19 cellular contexts compared by ENCODE assay signal in the genomic region with DNA sequence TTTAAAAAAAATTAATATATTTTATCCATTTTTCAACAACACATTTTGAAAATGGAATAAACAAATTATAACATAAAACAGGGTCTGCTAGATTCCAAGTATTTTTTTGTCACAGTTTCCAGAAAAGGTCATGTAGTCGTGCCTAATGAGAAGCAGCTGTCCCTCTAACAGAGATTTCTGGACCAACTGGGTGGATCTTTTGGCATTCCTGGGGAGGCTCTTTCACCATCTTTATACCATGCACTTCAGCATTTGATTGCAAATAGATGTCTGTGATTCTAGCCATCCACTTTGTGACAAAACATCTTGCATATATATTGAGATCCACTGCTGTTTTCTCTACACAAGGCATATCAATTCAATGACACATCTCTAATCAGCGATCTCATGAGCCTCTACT.
"Had no signal": no experiment of that assay in that cellular context is flagged by ENCODE, and none has a peak within 500 bp of the region (broad histone marks: within the 10 kb centered on the region; RNA-seq: fewer than 3 reads in every experiment).

No MANE protein-coding gene starts in this region.

- H3K4me3 ChIP-seq: coronary artery, heart right ventricle, pancreas, smooth muscle cell, thyroid gland, uterus had no signal

- H3K4me3 Mint-ChIP-seq: mesothelial cell of epicardium; natural killer cell treated with Interleukin-12 subunit alpha and Interleukin-12 subunit beta and Interleukin-15 and Interleukin-18, amount 100 ng/mL, for 72 hours; type B pancreatic cell had no signal

- FAIRE-seq: frontal cortex, islet of Langerhans, pancreas had no signal

- H3K27me3 Mint-ChIP-seq: progenitor cell of endocrine pancreas, type B pancreatic cell had no signal

- H3K36me3 ChIP-seq: heart right ventricle, pancreas, thyroid gland, uterus had no signal

- H3K9me3 Mint-ChIP-seq: type B pancreatic cell had no signal

- H3K27ac ChIP-seq: coronary artery, heart right ventricle, pancreas, thyroid gland, uterus had no signal

- H3K9me3 ChIP-seq: pancreas, thyroid gland, uterus had no signal

- H3K4me1 Mint-ChIP-seq: mesothelial cell of epicardium had no signal

- H3K27ac Mint-ChIP-seq: mesothelial cell of epicardium; natural killer cell treated with Interleukin-12 subunit alpha and Interleukin-12 subunit beta and Interleukin-15 and Interleukin-18, amount 100 ng/mL, for 72 hours; progenitor cell of endocrine pancreas; type B pancreatic cell had no signal

- H3K4me1 ChIP-seq: heart right ventricle, pancreas, thyroid gland, uterus had no signal

- H3K27me3 ChIP-seq: heart right ventricle, pancreas, thyroid gland, uterus had no signal

- H3K36me3 Mint-ChIP-seq: mesothelial cell of epicardium; natural killer cell treated with Interleukin-12 subunit alpha and Interleukin-12 subunit beta and Interleukin-15 and Interleukin-18, amount 100 ng/mL, for 72 hours; type B pancreatic cell had no signal

- DNase-seq: effector CD4-positive, alpha-beta T cell; heart right ventricle; hypothalamus; mammary epithelial cell; occipital lobe; pancreas; right cardiac atrium; stimulated activated CD4-positive, alpha-beta T cell treated with anti-CD3 and anti-CD28 coated beads, Interleukin-2, amount 100 ng/mL, for 48 hours; stimulated activated naive CD4-positive, alpha-beta T cell treated with Interleukin-2 at 50 U/mL for 16 hours; thyroid gland; uterus had no signal
